In the genomic region with DNA sequence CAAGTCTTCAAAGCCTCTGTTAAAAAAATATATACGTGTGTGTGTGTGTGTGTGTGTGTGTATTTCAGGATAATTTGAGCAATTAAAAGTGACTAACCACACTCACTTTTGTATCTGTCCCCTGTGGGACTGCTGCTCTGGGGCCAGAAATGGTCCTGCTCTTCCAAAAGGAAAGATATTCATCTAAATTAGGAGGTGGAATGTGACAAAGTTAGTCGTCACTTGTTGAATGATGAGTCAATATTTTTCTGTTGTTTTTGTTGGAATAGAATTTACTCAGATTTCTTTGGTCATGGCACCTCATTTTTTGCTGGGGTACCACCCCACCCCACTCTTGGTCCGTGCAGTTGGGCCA, we compare ENCODE assay signal across 22 cellular contexts.
"Had no signal": no experiment of that assay in that cellular context is flagged by ENCODE, and none has a peak within 500 bp of the region (broad histone marks: within the 10 kb centered on the region; RNA-seq: fewer than 3 reads in every experiment).

No MANE protein-coding gene starts in this region.

- H3K4me1 ChIP-seq: esophagus muscularis mucosa, pancreas, tibial nerve had no signal

- H3K36me3 Mint-ChIP-seq: immature natural killer cell; memory B cell; natural killer cell; stimulated activated naive B cell treated with anti-CD40 and anti-IgM and Interleukin-4, amounts not matched to agents 10 μg/mL and 1 μg/mL and 100 μg/mL, for 72 hours had no signal

- H3K9me3 ChIP-seq: esophagus muscularis mucosa, neutrophil, pancreas, right lobe of liver, thoracic aorta, tibial nerve, upper lobe of left lung had no signal

- H3K27ac Mint-ChIP-seq: immature natural killer cell; memory B cell; natural killer cell; stimulated activated naive B cell treated with anti-CD40 and anti-IgM and Interleukin-4, amounts not matched to agents 10 μg/mL and 1 μg/mL and 100 μg/mL, for 72 hours; stimulated activated naive CD8-positive, alpha-beta T cell treated with anti-CD3 and anti-CD28 coated beads, Interleukin-15, Interleukin-2, amounts not matched to agents 100 ng/mL and 50 ng/mL, for 24 hours had no signal

- H3K27me3 Mint-ChIP-seq: memory B cell; stimulated activated naive B cell treated with anti-CD40 and anti-IgM and Interleukin-4, amounts not matched to agents 10 μg/mL and 1 μg/mL and 100 μg/mL, for 72 hours; stimulated activated naive CD8-positive, alpha-beta T cell treated with anti-CD3 and anti-CD28 coated beads, Interleukin-15, Interleukin-2, amounts not matched to agents 100 ng/mL and 50 ng/mL, for 24 hours had no signal

- H3K9me3 Mint-ChIP-seq: neural crest cell had no signal

- H3K27me3 ChIP-seq: esophagus muscularis mucosa, neutrophil, pancreas, right lobe of liver, tibial nerve, upper lobe of left lung had no signal

- H3K27ac ChIP-seq: coronary artery, esophagus muscularis mucosa, neutrophil, pancreas, right lobe of liver, thoracic aorta, tibial nerve, upper lobe of left lung had no signal

- H3K4me3 Mint-ChIP-seq: immature natural killer cell; memory B cell; natural killer cell; neural crest cell; stimulated activated naive B cell treated with anti-CD40 and anti-IgM and Interleukin-4, amounts not matched to agents 10 μg/mL and 1 μg/mL and 100 μg/mL, for 72 hours; stimulated activated naive CD8-positive, alpha-beta T cell treated with anti-CD3 and anti-CD28 coated beads, Interleukin-15, Interleukin-2, amounts not matched to agents 100 ng/mL and 50 ng/mL, for 24 hours had no signal

- H3K4me1 Mint-ChIP-seq: immature natural killer cell; memory B cell; natural killer cell; neural crest cell; stimulated activated naive B cell treated with anti-CD40 and anti-IgM and Interleukin-4, amounts not matched to agents 10 μg/mL and 1 μg/mL and 100 μg/mL, for 72 hours had no signal

- H3K36me3 ChIP-seq: esophagus muscularis mucosa, neutrophil, pancreas, right lobe of liver, thoracic aorta, tibial nerve, upper lobe of left lung had no signal

- ATAC-seq: left lobe of liver; natural killer cell; stimulated activated naive B cell treated with anti-CD40 and anti-IgM and Interleukin-4, amounts not matched to agents 10 μg/mL and 1 μg/mL and 100 μg/mL, for 72 hours had no signal

- DNase-seq: dermis blood vessel endothelial cell; effector memory CD4-positive, alpha-beta T cell; hypothalamus; immature natural killer cell; natural killer cell; pancreas; retina; right lobe of liver; stimulated activated CD4-positive, alpha-beta T cell treated with anti-CD3 and anti-CD28 coated beads, Interleukin-15, amount 100 ng/mL, for 24 hours; stimulated activated CD4-positive, alpha-beta T cell treated with anti-CD3 and anti-CD28 coated beads, Interleukin-2, amount 100 ng/mL, for 48 hours; stimulated activated naive B cell treated with anti-CD40 and anti-IgM and Interleukin-4, amounts not matched to agents 10 μg/mL and 1 μg/mL and 100 μg/mL, for 72 hours had no signal

- H3K4me3 ChIP-seq: coronary artery, esophagus muscularis mucosa, lung, pancreas, right lobe of liver, thoracic aorta, tibial nerve, upper lobe of left lung had no signal
